In genomic region chr19:4060621-4061177, GRCh38 we compare ENCODE assay signal across 8 cellular contexts. TPM values are rescaled to one million over a fixed set of nuclear protein-coding genes. Genes with fewer than 3 reads are reported as not detected.
DNase-seq lines count a peak whose midpoint lies in the region; ATAC-seq and TF ChIP-seq lines count a peak whose summit lies in the region.

No MANE protein-coding gene starts in this region.

- no peaks in the 10 kb centered on the region for H3K27me3 ChIP-seq in HUES64 (ENCODE audit: insufficient read depth, low read length)
- H3K27me3 ChIP-seq in adipocyte (replicated peaks; ENCODE audit: control insufficient read depth, insufficient read depth, low read length): no peaks in the 10 kb centered on the region
- no peaks in the 10 kb centered on the region for H3K27me3 ChIP-seq in left lung
- no peaks in the 10 kb centered on the region for H3K27me3 ChIP-seq in subcutaneous abdominal adipose tissue (ENCODE audit: control insufficient read depth in 5 of 5, insufficient read depth in 4 of 5, low read length in 5 of 5)

- 0 out of 2 replicates have a peak overlapping the region, but pooled peaks have one; percentile 3 for H3K9ac ChIP-seq in HUES64 (ENCODE audit: low read depth, low read length)
- peak overlapping the region; percentile 94 for H3K9ac ChIP-seq in adipocyte (ENCODE audit: low read length)
- H3K9ac ChIP-seq in subcutaneous abdominal adipose tissue (ENCODE audit: low read length in 5 of 5): peak overlapping the region; percentile 68 to 90 (median 88)

- no peak for TF ChIP-seq CTCF in left lung (IDR thresholded peaks at IDR 0.05)

- WGBS in HUES64: 94% methylated on average over 16 of the region's 16 CpGs

- H3K4me1 ChIP-seq in HUES64 (ENCODE audit: insufficient read depth, low read length) (0 out of 2 replicates have a peak, but pooled peaks cover 6% of the 10 kb centered on the region), adipocyte (ENCODE audit: control insufficient read depth, insufficient read depth, low read length) (peaks cover 67% of the 10 kb centered on the region), left lung (peaks cover 58 to 85% of the 10 kb centered on the region in 2 donors), subcutaneous abdominal adipose tissue (ENCODE audit: control insufficient read depth in 5 of 5, insufficient read depth in 5 of 5, low read length in 5 of 5) (peaks cover 17 to 83% (median 77%) of the 10 kb centered on the region in 5 donors)

- DNase-seq in adipocyte (ENCODE audit: low read depth): no peak
- DNase-seq in left lung: no peak
- no peak for DNase-seq in stimulated activated CD4-positive, alpha-beta T cell treated with anti-CD3 and anti-CD28 coated beads, Interleukin-2, amount 100 ng/mL, for 48 hours
- no peak for DNase-seq in glomerular visceral epithelial cell (ENCODE audit: extremely low spot score)
- DNase-seq in NCI-H2171 (lab: John Stamatoyannopoulos, UW): no peak

- intact Hi-C loops in left lung (cut with DNase I): no loop called here

- H3K4me3 ChIP-seq in HUES64 (ENCODE audit: low read length) (no peak overlapping the region), adipocyte (ENCODE audit: low read length) (peak overlapping the region; percentile 88), left lung (peak overlapping the region; percentile 14 to 93), subcutaneous abdominal adipose tissue (ENCODE audit: low read depth in 1 of 5, low read length in 5 of 5) (peak overlapping the region; percentile 26 to 75 (median 50))

- ATAC-seq in left lung (no peak), GM18858 (IDR thresholded peaks at IDR 0.05; ENCODE audit: unreplicated experiment) (no peak)

- peaks cover 8% of the 10 kb centered on the region; the same call in 1 of the 2 replicates for H3K36me3 ChIP-seq in HUES64 (ENCODE audit: insufficient read depth, low read length)
- peaks cover 14% of the 10 kb centered on the region for H3K36me3 ChIP-seq in adipocyte (ENCODE audit: control insufficient read depth, insufficient read depth, low read length, severe bottlenecking)
- peaks cover 0 to 13% of the 10 kb centered on the region in 2 donors for H3K36me3 ChIP-seq in left lung
- peaks cover 0 to 12% (median 6%) of the 10 kb centered on the region in 5 donors for H3K36me3 ChIP-seq in subcutaneous abdominal adipose tissue (ENCODE audit: control insufficient read depth in 5 of 5, insufficient read depth in 5 of 5, low read length in 5 of 5)

- H3K27ac ChIP-seq in HUES64 (ENCODE audit: low read depth, low read length) (peak overlapping the region; percentile 49; the same call in 1 of the 2 replicates), left lung (peak overlapping the region; percentile 90 to 94), subcutaneous abdominal adipose tissue (ENCODE audit: low read depth, low read length) (peak overlapping the region; percentile 98)

- H3K9me3 ChIP-seq in HUES64 (ENCODE audit: insufficient read depth, low read depth, low read length) (no peaks in the 10 kb centered on the region), adipocyte (ENCODE audit: control insufficient read depth, low read length) (no peaks in the 10 kb centered on the region), left lung (no peaks in the 10 kb centered on the region), subcutaneous abdominal adipose tissue (ENCODE audit: control insufficient read depth in 5 of 5, low read length in 5 of 5) (no peaks in the 10 kb centered on the region)

RNA-seq across cellular contexts. Expression of gene ZBTB7A, which starts 6.0 kb away (rescaled TPM):
- polyA plus RNA-seq in HUES64 (2013, experiment 1 of 2): 8.6 TPM
- polyA plus RNA-seq in HUES64 (2013, experiment 2 of 2): 8.7 TPM
- total RNA-seq in left lung: 10 to 100 TPM; 38.8 to 49.5 TPM

RNA-seq across cellular contexts. Expression of gene PIAS4, which starts 53.2 kb away (rescaled TPM):
- 26.4 TPM for polyA plus RNA-seq in HUES64 (2013, experiment 1 of 2)
- polyA plus RNA-seq in HUES64 (2013, experiment 2 of 2): 23.3 TPM
- total RNA-seq in left lung: 10 to 100 TPM; 24.3 to 26.9 TPM

Comparison
In these comparisons a context has a peak if more than half of its experiments do, and no peak if none do; other contexts are left out.
1. H3K9ac ChIP-seq: peak in every context shown above with its lines; median percentile 94 in adipocyte; 88 in subcutaneous abdominal adipose tissue; 3 in HUES64.